In the genomic region with DNA sequence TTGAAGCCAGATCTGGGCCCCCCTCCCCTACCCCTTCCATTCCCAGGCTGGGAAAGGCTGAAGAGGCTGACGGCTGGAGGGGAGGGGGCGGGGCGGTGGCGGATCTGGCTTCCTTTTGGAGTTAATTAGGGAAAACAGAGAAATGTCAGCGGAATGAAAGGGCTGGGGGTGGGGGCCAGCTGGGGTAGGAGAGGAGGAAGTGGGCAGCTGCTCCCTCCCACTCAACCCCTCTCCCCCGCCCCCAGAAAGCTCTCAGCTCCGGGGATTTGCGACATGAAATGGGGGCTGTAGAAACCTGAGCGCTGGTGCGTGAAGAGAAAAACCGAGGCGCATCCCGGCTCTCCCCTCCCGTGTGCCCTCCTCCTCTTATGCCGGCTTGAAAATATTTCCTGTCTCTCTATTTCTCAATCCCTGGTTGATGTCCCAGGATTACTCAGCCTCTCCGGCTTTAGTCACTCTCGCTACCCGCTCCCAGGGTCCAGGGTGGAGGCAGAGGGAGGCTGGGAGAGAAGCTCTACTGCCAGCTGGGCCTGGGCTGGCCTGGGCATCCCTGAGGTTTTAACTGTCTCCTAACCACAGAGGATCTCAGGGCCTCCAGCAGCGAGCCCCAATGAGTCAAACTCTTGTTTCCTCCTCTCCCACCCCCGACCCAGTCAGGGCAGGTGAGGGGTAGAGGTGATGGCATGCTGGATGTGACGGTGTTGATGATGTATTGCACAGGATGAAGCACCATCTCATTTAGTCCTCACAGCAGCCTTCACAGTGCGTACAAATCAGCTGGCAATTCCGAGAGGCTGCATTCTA, we compare ENCODE assay signal across 8 cellular contexts. TPM values are rescaled to one million over a fixed set of nuclear protein-coding genes. Genes with fewer than 3 reads are reported as not detected.
A peak's percentile ranks its signal among the peaks of the same experiment; 100 is the strongest.
DNase-seq lines count a peak whose midpoint lies in the region; ATAC-seq, FAIRE-seq and TF ChIP-seq lines count a peak whose summit lies in the region.

No MANE protein-coding gene starts in this region.

- H4K20me1 ChIP-seq in K562 (replicated peaks; ENCODE audit: control insufficient read depth, insufficient read depth, low read length): no peaks in the 10 kb centered on the region

- no peak overlapping the region for H2AFZ ChIP-seq in K562 (ENCODE audit: low read depth, low read length)

- H3K4me3 ChIP-seq in K562 (no peak overlapping the region), stomach (peak overlapping the region; percentile 21 to 34 (median 27))

- CTCF ChIA-PET in K562 (lab: Yijun Ruan, JAX; ENCODE audit: low intra/inter-chr PET ratio): no interaction called here

- 18% methylated on average over 14 of the region's 23 CpGs for WGBS in K562 (ENCODE audit: insufficient coverage, low coverage, missing lambda C conversion rate)
- WGBS in stomach, 5 donors: 33 to 41% (median 40%) methylated on average over 23 of the region's 23 CpGs

- H3K36me3 ChIP-seq in K562 (ENCODE audit: control insufficient read depth, insufficient read depth, low read length) (peaks cover 11% of the 10 kb centered on the region; the same call in 1 of the 3 replicates), stomach (peaks cover 9 to 28% (median 27%) of the 10 kb centered on the region in 4 donors)

- no peak for FAIRE-seq in K562 (lab: Jason Lieb, UNC)

- H3K27ac ChIP-seq in K562 (ENCODE audit: extremely low read depth, low read depth, low read length): no peak overlapping the region
- peak overlapping the region; percentile 66 to 92 (median 89) for H3K27ac ChIP-seq in stomach

- POLR2A ChIA-PET in K562 (lab: Yijun Ruan, JAX): interaction anchor here (1.4 kb wide), 1 partner anchor 13 kb away, joined by 3 read pairs; no protein-coding TSS in a partner anchor

- no peak for TF ChIP-seq EP300 in K562 (IDR thresholded peaks at IDR 0.05; ENCODE audit: low read length)
- TF ChIP-seq EP300 in stomach (IDR thresholded peaks at IDR 0.05): no peak

- BruUV-seq in K562 (replicated peaks; lab: Mats Ljungman, UMichigan): no TSS peak

- peaks cover 4 to 20% of the 10 kb centered on the region in 2 experiments; a peak in 4 of 5 replicates for H3K27me3 ChIP-seq in K562 (ENCODE audit: control insufficient read depth in 2 of 2, insufficient read depth in 2 of 2, low read length in 2 of 2)
- H3K27me3 ChIP-seq in stomach: no peaks in the 10 kb centered on the region

- TF ChIP-seq CTCF in GM12872 (IDR thresholded peaks at IDR 0.05; ENCODE audit: insufficient read depth, low read depth, low read length): 0 out of 3 replicates have a peak, but pooled peaks have one; percentile 1
- TF ChIP-seq CTCF in K562 (IDR thresholded peaks at IDR 0.05 in 2 of 3, conservative IDR thresholded peaks at IDR 0.05 in 1 of 3; ENCODE audit: insufficient read depth in 2 of 3, low read depth in 1 of 3, low read length in 3 of 3): no peak
- no peak for TF ChIP-seq CTCF in stomach (IDR thresholded peaks at IDR 0.05)

- no peak for TF ChIP-seq POLR2A in K562 (conservative IDR thresholded peaks at IDR 0.05)
- TF ChIP-seq POLR2A in stomach (IDR thresholded peaks at IDR 0.05): no peak

- ATAC-seq in K562 (no peak), HG03439 (IDR thresholded peaks at IDR 0.05; ENCODE audit: unreplicated experiment) (no peak)

- H3K9me1 ChIP-seq in K562 (ENCODE audit: control insufficient read depth, insufficient read depth, low read length): peaks cover 8% of the 10 kb centered on the region

- intact Hi-C loops in K562 (cut with micrococcal nuclease): no loop called here
- intact Hi-C loops in stomach (cut with DNase I; ENCODE audit: low total_unique reads): no loop called here

- H3K9me3 ChIP-seq in K562 (replicated peaks; ENCODE audit: control insufficient read depth, insufficient read depth, low read depth, low read length) (no peaks in the 10 kb centered on the region), stomach (no peaks in the 10 kb centered on the region)

- in situ Hi-C loops in K562 (cut with MboI): no loop called here

- DNase-seq in NCI-H1092 treated with DMSO at 0.1 percent for 48 hours (lab: John Stamatoyannopoulos, UW): peak; percentile 42
- no peak for DNase-seq in K562 (ENCODE audit: extremely low read depth in 1 of 4, low spot score in 3 of 4)
- DNase-seq in iPS-NIHi7 (ENCODE audit: extremely low spot score): peak; percentile 74
- DNase-seq in stomach: no peak
- no peak for DNase-seq in GDM1 (lab: John Stamatoyannopoulos, UW)
- no peak for DNase-seq in NCI-H2196 (lab: John Stamatoyannopoulos, UW; ENCODE audit: unreplicated experiment)

- no peak overlapping the region for H3K4me2 ChIP-seq in K562 (ENCODE audit: insufficient read depth, low read length)

- no peak overlapping the region for H3K9ac ChIP-seq in K562 (ENCODE audit: insufficient read depth in 1 of 2, low read depth in 2 of 2, low read length in 2 of 2)

- H3K4me1 ChIP-seq in K562 (replicated peaks in 1 of 2; ENCODE audit: control insufficient read depth in 2 of 2, insufficient read depth in 2 of 2, low read length in 2 of 2) (peaks cover 5 to 15% of the 10 kb centered on the region in 2 experiments; a peak in 3 of 5 replicates), stomach (peaks cover 33 to 57% (median 46%) of the 10 kb centered on the region in 4 donors)

- H3K79me2 ChIP-seq in K562 (ENCODE audit: control insufficient read depth, insufficient read depth, low read length): no peaks in the 10 kb centered on the region

- no peak for TF ChIP-seq RAD21 in K562 (CRISPR knock-in tag; conservative IDR thresholded peaks at IDR 0.05 in 1 of 2, IDR thresholded peaks at IDR 0.05 in 1 of 2)

TF ChIP-seq in K562, 482 proteins besides CTCF, POLR2A, EP300 and RAD21 (continues in another document):
- TF ChIP-seq ZC3H8 (IDR thresholded peaks at IDR 0.05): no peak

RNA-seq across cellular contexts. Expression of gene PCDHGC5, which starts 20.1 kb away (rescaled TPM):
- total RNA-seq in K562 (2011; cell fraction: chromatin; rRNA removed; ENCODE audit: low replicate concordance): 0.14 TPM in 1 of 2 replicates, not detected in the other
- 0.17 TPM in 1 of 2 replicates, not detected in the other for total RNA-seq in K562 (2011; cell fraction: nucleolus; rRNA removed)
- not detected in 2 replicates for total RNA-seq in K562 (2011; cell fraction: nucleoplasm; rRNA removed)
- not detected in 2 replicates for total RNA-seq in K562 (2014; rRNA removed)
- total RNA-seq in K562 (2014; rRNA removed; fragmentation: Illumina TruSeq; extraction: Trizol): not detected in 2 replicates
- not detected in 2 replicates for total RNA-seq in K562 (2015; rRNA removed; fragmentation: Illumina TruSeq; extraction: Trizol)
- total RNA-seq in K562 (2021): not detected in 2 replicates
- not detected in 2 replicates for polyA plus RNA-seq in K562 (2011; rRNA removed)
- not detected in 2 replicates for polyA plus RNA-seq in K562 (2011; cell fraction: cytosol; rRNA removed)
- not detected in 2 replicates for polyA plus RNA-seq in K562 (2011; cell fraction: nucleus; rRNA removed)
- polyA plus RNA-seq in K562 (2012): not detected in 2 replicates
- polyA plus RNA-seq in K562 (2014; fragmentation: Illumina TruSeq; extraction: Trizol): not detected in 2 replicates
- not detected for polyA plus RNA-seq in K562 (2014; fragmentation: Nextera tagmentation; extraction: Ambion mirVana)
- not detected in 2 replicates for polyA plus RNA-seq in K562 (2014; rRNA removed)
- not detected in 2 replicates for polyA minus RNA-seq in K562 (2011; rRNA and poly(A)+ RNA removed)
- not detected in 2 replicates for polyA minus RNA-seq in K562 (2011; cell fraction: cytosol; rRNA and poly(A)+ RNA removed)
- not detected in 2 replicates for polyA minus RNA-seq in K562 (2011; cell fraction: nucleus; rRNA and poly(A)+ RNA removed)
- 1 to 10 TPM in 3 of 5 donors, not detected in 2; 2.0 to 3.5 (median 2.7) TPM for total RNA-seq in stomach
- under 1 TPM in 2 of 3 donors, not detected in 1; 0.08 to 0.12 TPM for polyA plus RNA-seq in stomach

RNA-seq across cellular contexts. Expression of gene PCDHGC4, which starts 24.2 kb away (rescaled TPM):
- not detected in 2 replicates for total RNA-seq in K562 (2011; cell fraction: chromatin; rRNA removed; ENCODE audit: low replicate concordance)
- total RNA-seq in K562 (2011; cell fraction: nucleolus; rRNA removed): not detected in 2 replicates
- total RNA-seq in K562 (2011; cell fraction: nucleoplasm; rRNA removed): not detected in 2 replicates
- total RNA-seq in K562 (2014; rRNA removed): 0.05 TPM in 1 of 2 replicates, not detected in the other
- total RNA-seq in K562 (2014; rRNA removed; fragmentation: Illumina TruSeq; extraction: Trizol): not detected in 2 replicates
- not detected in 2 replicates for total RNA-seq in K562 (2015; rRNA removed; fragmentation: Illumina TruSeq; extraction: Trizol)
- not detected in 2 replicates for total RNA-seq in K562 (2021)
- not detected in 2 replicates for polyA plus RNA-seq in K562 (2011; rRNA removed)
- polyA plus RNA-seq in K562 (2011; cell fraction: cytosol; rRNA removed): not detected in 2 replicates
- not detected in 2 replicates for polyA plus RNA-seq in K562 (2011; cell fraction: nucleus; rRNA removed)
- not detected in 2 replicates for polyA plus RNA-seq in K562 (2012)
- polyA plus RNA-seq in K562 (2014; fragmentation: Illumina TruSeq; extraction: Trizol): not detected in 2 replicates
- not detected for polyA plus RNA-seq in K562 (2014; fragmentation: Nextera tagmentation; extraction: Ambion mirVana)
- polyA plus RNA-seq in K562 (2014; rRNA removed): not detected in 2 replicates
- polyA minus RNA-seq in K562 (2011; rRNA and poly(A)+ RNA removed): not detected in 2 replicates
- polyA minus RNA-seq in K562 (2011; cell fraction: cytosol; rRNA and poly(A)+ RNA removed): not detected in 2 replicates
- not detected in 2 replicates for polyA minus RNA-seq in K562 (2011; cell fraction: nucleus; rRNA and poly(A)+ RNA removed)
- 10 to 100 TPM in 1 of 5 donors, 1 to 10 TPM in 2, under 1 TPM in 1, not detected in 1; 0.87 to 15.4 (median 5.0) TPM for total RNA-seq in stomach
- polyA plus RNA-seq in stomach: not detected

RNA-seq across cellular contexts. Expression of gene PCDHGC3, which starts 33.2 kb away (rescaled TPM):
- total RNA-seq in K562 (2011; cell fraction: chromatin; rRNA removed; ENCODE audit: low replicate concordance): 0.12 TPM in 1 of 2 replicates, not detected in the other
- not detected in 2 replicates for total RNA-seq in K562 (2011; cell fraction: nucleolus; rRNA removed)
- not detected in 2 replicates for total RNA-seq in K562 (2011; cell fraction: nucleoplasm; rRNA removed)
- total RNA-seq in K562 (2014; rRNA removed): not detected in 2 replicates
- not detected in 2 replicates for total RNA-seq in K562 (2014; rRNA removed; fragmentation: Illumina TruSeq; extraction: Trizol)
- total RNA-seq in K562 (2015; rRNA removed; fragmentation: Illumina TruSeq; extraction: Trizol): not detected in 2 replicates
- total RNA-seq in K562 (2021): 0.07 and 0.20 TPM in 2 replicates
- polyA plus RNA-seq in K562 (2011; rRNA removed): not detected in 2 replicates
- polyA plus RNA-seq in K562 (2011; cell fraction: cytosol; rRNA removed): not detected in 2 replicates
- not detected in 2 replicates for polyA plus RNA-seq in K562 (2011; cell fraction: nucleus; rRNA removed)
- not detected in 2 replicates for polyA plus RNA-seq in K562 (2012)
- not detected in 2 replicates for polyA plus RNA-seq in K562 (2014; fragmentation: Illumina TruSeq; extraction: Trizol)
- not detected for polyA plus RNA-seq in K562 (2014; fragmentation: Nextera tagmentation; extraction: Ambion mirVana)
- not detected in 2 replicates for polyA plus RNA-seq in K562 (2014; rRNA removed)
- polyA minus RNA-seq in K562 (2011; rRNA and poly(A)+ RNA removed): not detected in 2 replicates
- not detected in 2 replicates for polyA minus RNA-seq in K562 (2011; cell fraction: cytosol; rRNA and poly(A)+ RNA removed)
- not detected in 2 replicates for polyA minus RNA-seq in K562 (2011; cell fraction: nucleus; rRNA and poly(A)+ RNA removed)
- 10 to 100 TPM in 4 of 5 donors, 1 to 10 TPM in 1; 7.6 to 35.8 (median 18.8) TPM for total RNA-seq in stomach
- 10 to 100 TPM; 20.0 to 30.3 (median 29.1) TPM for polyA plus RNA-seq in stomach

Comparison
In these comparisons a context has a peak if more than half of its experiments do, and no peak if none do; other contexts are left out.
1. DNase-seq: peak in NCI-H1092 treated with DMSO at 0.1 percent for 48 hours (single experiment) and iPS-NIHi7 (single experiment); none in K562 (0 of 4), stomach (single experiment), GDM1 (single experiment) and NCI-H2196 (single experiment).
2. RNA of gene PCDHGC3, which starts 33.2 kb away (total RNA-seq): 7.6 to 35.8 TPM in stomach; 0.07 to 0.20 TPM in K562; every median in the first group is over 4 times any median in the second.